Comparison of ENCODE assay signal across 11 cellular contexts in the genomic region with DNA sequence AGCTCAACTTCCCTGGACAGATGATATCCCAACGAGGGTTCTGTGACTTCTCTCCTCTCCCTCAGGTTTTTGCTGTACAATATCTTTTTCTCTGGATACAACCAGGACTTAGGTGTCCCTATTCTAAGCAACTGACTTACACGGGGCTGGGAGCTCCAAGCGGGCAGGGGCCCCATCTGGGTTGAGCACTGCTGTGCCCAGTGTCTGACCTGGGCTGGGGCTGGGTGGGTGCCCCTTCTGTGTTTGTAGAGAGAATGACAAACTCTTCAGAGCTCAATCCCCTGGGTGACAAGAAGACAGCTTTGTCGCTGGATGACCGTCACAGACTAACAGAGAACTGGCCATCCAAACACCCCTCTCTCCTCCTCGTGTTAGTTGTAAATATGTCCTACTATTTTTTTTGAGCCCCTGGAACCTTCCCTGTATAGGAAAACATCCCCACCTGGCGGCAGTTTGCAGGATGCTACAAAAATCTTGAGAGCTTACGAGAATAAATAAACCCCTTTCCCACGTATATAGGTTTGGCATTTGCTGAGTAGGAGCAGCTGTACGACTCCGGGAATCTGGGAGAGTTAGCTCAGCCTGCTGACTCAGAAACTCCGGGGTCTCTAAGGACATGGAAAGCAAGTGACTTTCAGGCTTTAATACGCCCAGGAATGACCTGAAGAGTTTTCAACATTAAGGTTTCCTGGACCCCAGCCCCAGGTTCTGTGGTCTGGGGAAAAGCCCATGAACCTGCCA. TPM values are rescaled to one million over a fixed set of nuclear protein-coding genes. Genes with fewer than 3 reads are reported as not detected.
DNase-seq lines count a peak whose midpoint lies in the region; ATAC-seq, FAIRE-seq and TF ChIP-seq lines count a peak whose summit lies in the region.
"Had no signal": no experiment of that assay in that cellular context is flagged by ENCODE, and none has a peak within 500 bp of the region (broad histone marks: within the 10 kb centered on the region; RNA-seq: fewer than 3 reads in every experiment).

No MANE protein-coding gene starts in this region.

- dilution Hi-C loops in IMR-90 (cut with HindIII; ENCODE audit: low sequenced_read_pairs, unreplicated experiment), result no loop called here

- peak overlapping the region; percentile 36 for H4K91ac ChIP-seq in IMR-90 (ENCODE audit: insufficient read depth, low read depth, low read length)

- H4K8ac ChIP-seq in IMR-90 (ENCODE audit: low read depth in 2 of 2, low read length in 2 of 2), result peak overlapping the region in 1 of 2 experiments; percentile 49; a peak in 1 of 4 replicates

- intact Hi-C loops in IMR-90 (cut with micrococcal nuclease), result loop anchor here (1.0 kb wide), 1 partner anchor 199 kb away; no protein-coding TSS in a partner anchor
- intact Hi-C loops in kidney (cut with DNase I), result loop anchor here (10.0 kb wide), 1 partner anchor 686 kb away; no protein-coding TSS in a partner anchor

- TF ChIP-seq POLR2A in IMR-90 (IDR thresholded peaks at IDR 0.05; ENCODE audit: low read depth, low read length), result no peak

- in situ Hi-C loops in IMR-90 (cut with MboI; ENCODE audit: low sequenced_read_pairs), result no loop called here

- H3K4ac ChIP-seq in IMR-90 (ENCODE audit: low read depth, low read length), result peak overlapping the region; percentile 52; the same call in 1 of the 2 replicates

- H3K18ac ChIP-seq in IMR-90 (ENCODE audit: low read depth, low read length), result peak overlapping the region; percentile 21; the same call in 1 of the 2 replicates

- H3K4me1 ChIP-seq in IMR-90 (ENCODE audit: control insufficient read depth, insufficient read depth, low read length) (peaks cover 6% of the 10 kb centered on the region; the same call in 1 of the 2 replicates), kidney (ENCODE audit: control insufficient read depth in 1 of 2, insufficient read depth in 1 of 2, low read depth in 1 of 2, low read length in 2 of 2) (no peaks in the 10 kb centered on the region)

- H3K27ac ChIP-seq in AG04450 (ENCODE audit: low read depth, low read length) (peak overlapping the region; percentile 2), IMR-90 (ENCODE audit: insufficient read depth, low read length) (peak overlapping the region; percentile 60; the same call in 1 of the 2 replicates), adipose tissue (ENCODE audit: low read depth, low read length) (peak overlapping the region; percentile 72), kidney (ENCODE audit: low read depth in 2 of 2, low read length in 2 of 2) (no peak overlapping the region)
- H3K27ac ChIP-seq: body of pancreas had no signal

- H3K9me3 ChIP-seq in AG04450 (ENCODE audit: control insufficient read depth, insufficient read depth, low read length) (no peaks in the 10 kb centered on the region; the same call in 1 of the 2 replicates), IMR-90 (ENCODE audit: control insufficient read depth, insufficient read depth, low read length) (no peaks in the 10 kb centered on the region; the same call in 1 of the 2 replicates), kidney (ENCODE audit: control insufficient read depth in 1 of 2, low read length in 2 of 2) (no peaks in the 10 kb centered on the region)
- H3K9me3 ChIP-seq: body of pancreas had no signal

- H4K5ac ChIP-seq in IMR-90 (ENCODE audit: low read depth, low read length), result no peak overlapping the region; the same call in 1 of the 2 replicates

- H2BK5ac ChIP-seq in IMR-90 (ENCODE audit: low read depth, low read length, poor library complexity, severe bottlenecking), result no peak overlapping the region

- peak overlapping the region; percentile 8; the same call in 1 of the 2 replicates for H2AK5ac ChIP-seq in IMR-90 (ENCODE audit: low read depth, low read length)

- peak; percentile 63 for DNase-seq in AG04450 (ENCODE audit: low read depth, low spot score)
- DNase-seq in IMR-90, result peak; percentile 96
- peak; percentile 49 for DNase-seq in kidney
- no peak for DNase-seq in activated gamma-delta T cell treated with Interleukin-2 at 50 U/mL for 16 hours
- no peak for DNase-seq in NCI-H510A treated with DMSO at 0.1 percent for 48 hours (lab: John Stamatoyannopoulos, UW)
- DNase-seq: DND-41 had no signal

- H3K14ac ChIP-seq in IMR-90 (replicated peaks; ENCODE audit: low read depth, low read length), result no peak overlapping the region

- CTCF ChIA-PET in AG04450 (lab: Charles Lee), result interaction anchor here (0.5 to 9.4 kb wide), 12 partner anchors 17 to 1644 kb away, joined by 3 to 205 read pairs (median 3); a partner anchor contains a TSS
- CTCF ChIA-PET in IMR-90 (lab: Yijun Ruan, JAX), result interaction anchor here (0.6 to 2.9 kb wide), 11 partner anchors 11 to 689 kb away, joined by 3 to 9 read pairs (median 3); no protein-coding TSS in a partner anchor

- no peak overlapping the region for H3K9ac ChIP-seq in IMR-90 (ENCODE audit: low read depth, low read length)
- no peak overlapping the region for H3K9ac ChIP-seq in kidney (ENCODE audit: low read length in 2 of 2)

- H3K79me1 ChIP-seq in IMR-90 (ENCODE audit: low read depth in 1 of 2, low read length in 2 of 2), result no peaks in the 10 kb centered on the region

- H2BK15ac ChIP-seq in IMR-90 (ENCODE audit: low read depth, low read length), result no peak overlapping the region

- no peak overlapping the region for H3K56ac ChIP-seq in IMR-90 (ENCODE audit: extremely low read depth, insufficient read depth, low read length)

- POLR2A ChIA-PET in AG04450 (lab: Yijun Ruan, JAX) (no interaction called here), IMR-90 (lab: Charles Lee; ENCODE audit: unreplicated experiment) (no interaction called here)

- peak; percentile 80 for ATAC-seq in IMR-90 (ENCODE audit: low read depth)
- ATAC-seq in HG02981 (IDR thresholded peaks at IDR 0.05; ENCODE audit: unreplicated experiment), result no peak
- ATAC-seq in HG03159 (IDR thresholded peaks at IDR 0.05; ENCODE audit: unreplicated experiment), result no peak
- ATAC-seq: body of pancreas had no signal

- H4K20me1 ChIP-seq in IMR-90 (ENCODE audit: insufficient read depth, low read length), result no peaks in the 10 kb centered on the region

- H3K4me3 ChIP-seq in AG04450 (ENCODE audit: low read depth, low read length) (no peak overlapping the region), IMR-90 (ENCODE audit: insufficient read depth, low read depth, low read length) (no peak overlapping the region), kidney (ENCODE audit: low read length in 2 of 2) (no peak overlapping the region)
- H3K4me3 ChIP-seq: body of pancreas had no signal

- H2AFZ ChIP-seq in IMR-90 (replicated peaks; ENCODE audit: low read length, poor library complexity), result peak overlapping the region; percentile 67

- 13% methylated on average over 1 of the region's 13 CpGs; no CpG with 5 or more reads in 1 of the 2 experiments for WGBS in IMR-90 (ENCODE audit: extremely low coverage in 2 of 2, insufficient read length in 1 of 2), 2 experiments
- 33 to 49% (median 46%) methylated on average over 13 of the region's 13 CpGs for WGBS in adipose tissue, 3 donors

- H2BK120ac ChIP-seq in IMR-90 (ENCODE audit: low read depth, low read length), result peak overlapping the region; percentile 68

- peak overlapping the region; percentile 34; the same call in 1 of the 2 replicates for H3K4me2 ChIP-seq in IMR-90 (ENCODE audit: low read depth, low read length)

- no peak for FAIRE-seq in kidney (lab: Jason Lieb, UNC)

- H3K23ac ChIP-seq in IMR-90 (ENCODE audit: low read depth, low read length), result no peak overlapping the region

- H2BK20ac ChIP-seq in IMR-90 (ENCODE audit: low read depth, low read length), result peak overlapping the region; percentile 39; the same call in 1 of the 2 replicates

- H3K9me1 ChIP-seq in IMR-90 (ENCODE audit: insufficient read depth, low read length), result peaks cover 5% of the 10 kb centered on the region; the same call in 1 of the 2 replicates

- H3K27me3 ChIP-seq in AG04450 (ENCODE audit: control insufficient read depth, insufficient read depth, low read length) (no peaks in the 10 kb centered on the region), IMR-90 (ENCODE audit: control insufficient read depth, insufficient read depth, low read length) (no peaks in the 10 kb centered on the region)
- H3K27me3 ChIP-seq: body of pancreas had no signal

- peak; percentile 57 for TF ChIP-seq RAD21 in IMR-90 (IDR thresholded peaks at IDR 0.05; ENCODE audit: low read length)

- peak overlapping the region; percentile 83 for H2AK9ac ChIP-seq in IMR-90 (replicated peaks; ENCODE audit: low read depth, low read length, poor library complexity)

- TF ChIP-seq CTCF in AG04450 (IDR thresholded peaks at IDR 0.05; ENCODE audit: low read depth, low read length), result peak; percentile 66
- peak; percentile 92 for TF ChIP-seq CTCF in IMR-90 (conservative IDR thresholded peaks at IDR 0.05; ENCODE audit: low read depth, low read length)
- TF ChIP-seq CTCF in kidney (IDR thresholded peaks at IDR 0.05; ENCODE audit: borderline replicate concordance, extremely low read depth, insufficient read depth), result peak; percentile 24

- BruUV-seq in IMR-90 (replicated peaks; lab: Mats Ljungman, UMichigan), result no TSS peak

- H3K36me3 ChIP-seq in IMR-90 (ENCODE audit: control insufficient read depth, insufficient read depth, low read length), result peaks cover 3% of the 10 kb centered on the region; the same call in 1 of the 2 replicates
- no peaks in the 10 kb centered on the region for H3K36me3 ChIP-seq in kidney (ENCODE audit: control insufficient read depth in 1 of 2, insufficient read depth in 2 of 2, low read length in 2 of 2)

TF ChIP-seq in IMR-90, 13 proteins besides CTCF, POLR2A, EP300 and RAD21 (continues in another document):
- TF ChIP-seq CEBPB (IDR thresholded peaks at IDR 0.05; ENCODE audit: low read depth, low read length), result no peak
- peak; percentile 53; the same call in 1 of the 2 replicates for TF ChIP-seq NFE2L2 (IDR thresholded peaks at IDR 0.05; ENCODE audit: low read depth, low read length)
- TF ChIP-seq MAZ (IDR thresholded peaks at IDR 0.05; ENCODE audit: borderline replicate concordance, low read depth, low read length), result 0 out of 2 replicates have a peak, but pooled peaks have one; percentile 15
- no peak for TF ChIP-seq MXI1 (IDR thresholded peaks at IDR 0.05; ENCODE audit: borderline replicate concordance, low read depth, low read length)
- no peak for TF ChIP-seq RCOR1 (IDR thresholded peaks at IDR 0.05; ENCODE audit: insufficient replicate concordance, low read length)
- no peak for TF ChIP-seq RFX5 (IDR thresholded peaks at IDR 0.05; ENCODE audit: low read depth, low read length)
- no peak for TF ChIP-seq CHD1 (IDR thresholded peaks at IDR 0.05; ENCODE audit: low read depth, low read length)

RNA-seq across cellular contexts. Expression of a gene that starts 23.7 kb away (rescaled TPM):
- polyA plus RNA-seq in AG04450 (2011; rRNA removed), result 0.29 TPM in 1 of 2 replicates, not detected in the other
- polyA minus RNA-seq in AG04450 (2011; rRNA and poly(A)+ RNA removed), result not detected in 2 replicates
- total RNA-seq in IMR-90 (2012; rRNA removed), result not detected in 2 replicates
- polyA plus RNA-seq in IMR-90 (2012; rRNA removed), result not detected in 2 replicates
- polyA plus RNA-seq in IMR-90 (2012; cell fraction: cytosol; rRNA removed), result not detected in 2 replicates
- 0.02 and 0.41 TPM in 2 replicates for polyA plus RNA-seq in IMR-90 (2012; cell fraction: nucleus; rRNA removed; ENCODE audit: low replicate concordance)
- 1 to 10 TPM in 1 of 3 donors, under 1 TPM in 2; 0.10 to 1.5 (median 0.56) TPM for polyA plus RNA-seq in adipose tissue
- not detected for total RNA-seq in kidney
- not detected for polyA plus RNA-seq in kidney (ENCODE audit: insufficient read depth, low read depth, low replicate concordance)
- total RNA-seq: body of pancreas had no signal
- polyA plus RNA-seq: IgD-negative memory B cell had no signal

Comparison
In these comparisons a context has a peak if more than half of its experiments do, and no peak if none do; other contexts are left out.
1. DNase-seq: peak in AG04450 (single experiment), IMR-90 (single experiment) and kidney (single experiment); none in activated gamma-delta T cell treated with Interleukin-2 at 50 U/mL for 16 hours (single experiment) and NCI-H510A treated with DMSO at 0.1 percent for 48 hours (single experiment).
2. H3K27ac ChIP-seq: peak in AG04450 (single experiment), IMR-90 (single experiment) and adipose tissue (single experiment); none in kidney (0 of 2).
3. CTCF ChIP-seq: peak in every context shown above with its lines; median percentile 92 in IMR-90; 66 in AG04450; 24 in kidney.